ENCODE assay signal across 8 cellular contexts in the genomic region with DNA sequence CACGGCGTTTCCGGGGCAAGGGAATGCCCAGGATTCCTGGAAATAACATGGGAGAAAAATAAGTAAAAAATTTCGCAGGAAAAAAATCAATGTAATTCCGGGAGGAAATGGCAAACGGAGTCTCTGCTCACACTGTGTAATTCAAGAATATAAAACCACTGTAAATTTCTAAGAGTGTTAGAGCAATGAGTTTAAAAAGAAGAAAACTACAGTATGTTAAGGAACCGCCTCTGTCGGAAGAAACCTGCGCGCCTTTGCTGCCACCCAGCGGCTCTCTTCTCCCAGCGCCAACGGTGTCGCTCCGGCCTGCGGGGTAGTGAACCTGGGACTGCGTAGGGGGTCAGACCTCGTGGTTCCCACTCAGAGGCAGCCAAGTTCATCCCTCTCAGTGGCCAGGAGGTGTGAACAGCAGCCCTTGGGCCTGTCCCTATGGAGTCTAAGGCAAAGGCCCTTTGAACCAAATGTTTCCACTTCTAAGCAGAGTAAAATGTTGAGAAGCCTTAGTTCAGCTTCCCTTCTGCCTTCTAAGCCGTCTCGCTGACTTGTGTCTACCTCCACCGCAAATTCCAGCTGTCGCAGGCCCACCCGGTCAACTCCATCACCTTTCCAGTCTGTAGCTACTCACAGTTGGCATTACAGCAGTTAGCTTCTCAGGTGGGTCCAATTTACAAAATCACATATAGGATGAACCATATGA. TPM values are rescaled to one million over a fixed set of nuclear protein-coding genes. Genes with fewer than 3 reads are reported as not detected.
DNase-seq lines count a peak whose midpoint lies in the region; ATAC-seq and TF ChIP-seq lines count a peak whose summit lies in the region.

No MANE protein-coding gene starts in this region.

- POLR2A ChIA-PET in BJ (lab: Charles Lee) = no interaction called here

- ATAC-seq in HG03439 (IDR thresholded peaks at IDR 0.05; ENCODE audit: unreplicated experiment) (peak; percentile 61), left lobe of liver (peak; percentile 81)

- CTCF ChIA-PET in BJ (lab: Yijun Ruan, JAX) = interaction anchor here (0.6 to 4.7 kb wide), 18 partner anchors 8 to 149 kb away, joined by 3 to 61 read pairs (median 4); a partner anchor contains a TSS

- TF ChIP-seq CTCF in BJ (IDR thresholded peaks at IDR 0.05; ENCODE audit: insufficient read depth, low read depth, low read length) = peak; percentile 89
- peak; percentile 79 for TF ChIP-seq CTCF in coronary artery (IDR thresholded peaks at IDR 0.05)

- DNase-seq in BJ (ENCODE audit: low read depth) (peak; percentile 30), GM19240 (ENCODE audit: insufficient read length, low spot score) (peak; percentile 48), NCI-H460 (ENCODE audit: extremely low read depth, low read depth) (peak; percentile 76), coronary artery (ENCODE audit: low spot score) (peak; percentile 90), left lobe of liver (ENCODE audit: low spot score) (peak; percentile 83)
- DNase-seq in activated CD4-positive, alpha-beta T cell treated with anti-CD3 and anti-CD28 coated beads for 48 hours = peak; percentile 91
- DNase-seq in stimulated activated CD4-positive, alpha-beta T cell treated with anti-CD3 and anti-CD28 coated beads, Interleukin-2, amount 100 ng/mL, for 24 hours = peak; percentile 87 to 88

- H3K27ac ChIP-seq in coronary artery = peak overlapping the region; percentile 90 to 95

- no peaks in the 10 kb centered on the region for H3K27me3 ChIP-seq in BJ (ENCODE audit: control insufficient read depth, insufficient read depth, low read length)

- no peaks in the 10 kb centered on the region; the same call in 1 of the 2 replicates for H3K36me3 ChIP-seq in BJ (ENCODE audit: control insufficient read depth, insufficient read depth, low read length)

- H3K4me3 ChIP-seq in BJ (ENCODE audit: low read depth, low read length) (peak overlapping the region; percentile 89), coronary artery (peak overlapping the region; percentile 84)

RNA-seq across cellular contexts. Expression of a gene that starts 0.9 kb away (rescaled TPM):
- 12.1 and 17.8 TPM in 2 replicates for polyA plus RNA-seq in BJ (2011; rRNA removed)
- polyA minus RNA-seq in BJ (2011; rRNA and poly(A)+ RNA removed) = 2.3 and 6.5 TPM in 2 replicates
- 0.98 and 3.2 TPM in 2 replicates for total RNA-seq in NCI-H460 (2014; rRNA removed; shearing (Covaris generic))
- polyA plus RNA-seq in NCI-H460 (2014; cell fraction: nucleus; rRNA removed) = 2.2 and 7.7 TPM in 2 replicates
- 16.7 TPM for total RNA-seq in left lobe of liver

RNA-seq across cellular contexts. Expression of a gene that starts 28.4 kb away (rescaled TPM):
- 12.2 and 16.0 TPM in 2 replicates for polyA plus RNA-seq in BJ (2011; rRNA removed)
- polyA minus RNA-seq in BJ (2011; rRNA and poly(A)+ RNA removed) = 2.1 and 2.7 TPM in 2 replicates
- total RNA-seq in NCI-H460 (2014; rRNA removed; shearing (Covaris generic)) = 18.6 and 23.9 TPM in 2 replicates
- 18.0 and 29.1 TPM in 2 replicates for polyA plus RNA-seq in NCI-H460 (2014; cell fraction: nucleus; rRNA removed)
- 7.0 TPM for total RNA-seq in left lobe of liver

RNA-seq across cellular contexts. Expression of a gene that starts 28.5 kb away (rescaled TPM):
- polyA plus RNA-seq in BJ (2011; rRNA removed) = 10.1 and 18.5 TPM in 2 replicates
- 6.0 and 12.4 TPM in 2 replicates for polyA minus RNA-seq in BJ (2011; rRNA and poly(A)+ RNA removed)
- 26.2 and 27.7 TPM in 2 replicates for total RNA-seq in NCI-H460 (2014; rRNA removed; shearing (Covaris generic))
- polyA plus RNA-seq in NCI-H460 (2014; cell fraction: nucleus; rRNA removed) = 24.8 and 35.8 TPM in 2 replicates
- 5.4 TPM for total RNA-seq in left lobe of liver

Comparison
In these comparisons a context has a peak if more than half of its experiments do, and no peak if none do; other contexts are left out.
1. Peak in every context shown above with its lines: DNase-seq, ATAC-seq, H3K4me3 ChIP-seq and H3K27ac ChIP-seq.
2. DNase-seq: peak in every context shown above with its lines; median percentile 91 in activated CD4-positive, alpha-beta T cell treated with anti-CD3 and anti-CD28 coated beads for 48 hours; 90 in coronary artery; 88 in stimulated activated CD4-positive, alpha-beta T cell treated with anti-CD3 and anti-CD28 coated beads, Interleukin-2, amount 100 ng/mL, for 24 hours; 83 in left lobe of liver; 76 in NCI-H460; 48 in GM19240; 30 in BJ.